ENCODE assay signal across 2 cellular contexts in the genomic region with DNA sequence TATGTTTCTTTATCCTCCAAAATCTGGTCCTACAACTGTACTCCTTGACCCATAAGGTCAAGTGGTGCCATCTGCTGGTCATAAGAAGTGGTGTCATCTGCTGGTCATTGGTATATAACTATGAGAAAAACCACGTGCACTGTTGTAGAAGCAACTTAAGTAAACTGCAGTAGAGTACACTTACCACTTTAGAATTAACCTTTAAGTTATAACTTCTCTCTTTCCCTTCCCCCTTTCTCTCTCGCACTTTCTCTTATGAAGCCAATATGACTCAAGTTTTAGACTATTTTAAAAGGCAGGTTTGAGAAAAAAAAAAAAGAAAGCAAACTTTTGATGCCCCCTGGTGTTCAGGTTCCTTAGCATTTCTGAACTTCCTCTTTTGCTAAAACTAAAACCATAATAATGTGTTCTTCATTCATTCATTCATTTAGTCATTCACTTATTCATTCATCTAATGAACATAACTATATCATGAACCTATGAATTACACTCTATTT.
TF ChIP-seq lines count a peak whose summit lies in the region.

No MANE protein-coding gene starts in this region.

TF ChIP-seq in HEK293, 187 proteins besides CTCF, POLR2A, EP300 and RAD21 (continued from another document):
- TF ChIP-seq, protein P1, sequence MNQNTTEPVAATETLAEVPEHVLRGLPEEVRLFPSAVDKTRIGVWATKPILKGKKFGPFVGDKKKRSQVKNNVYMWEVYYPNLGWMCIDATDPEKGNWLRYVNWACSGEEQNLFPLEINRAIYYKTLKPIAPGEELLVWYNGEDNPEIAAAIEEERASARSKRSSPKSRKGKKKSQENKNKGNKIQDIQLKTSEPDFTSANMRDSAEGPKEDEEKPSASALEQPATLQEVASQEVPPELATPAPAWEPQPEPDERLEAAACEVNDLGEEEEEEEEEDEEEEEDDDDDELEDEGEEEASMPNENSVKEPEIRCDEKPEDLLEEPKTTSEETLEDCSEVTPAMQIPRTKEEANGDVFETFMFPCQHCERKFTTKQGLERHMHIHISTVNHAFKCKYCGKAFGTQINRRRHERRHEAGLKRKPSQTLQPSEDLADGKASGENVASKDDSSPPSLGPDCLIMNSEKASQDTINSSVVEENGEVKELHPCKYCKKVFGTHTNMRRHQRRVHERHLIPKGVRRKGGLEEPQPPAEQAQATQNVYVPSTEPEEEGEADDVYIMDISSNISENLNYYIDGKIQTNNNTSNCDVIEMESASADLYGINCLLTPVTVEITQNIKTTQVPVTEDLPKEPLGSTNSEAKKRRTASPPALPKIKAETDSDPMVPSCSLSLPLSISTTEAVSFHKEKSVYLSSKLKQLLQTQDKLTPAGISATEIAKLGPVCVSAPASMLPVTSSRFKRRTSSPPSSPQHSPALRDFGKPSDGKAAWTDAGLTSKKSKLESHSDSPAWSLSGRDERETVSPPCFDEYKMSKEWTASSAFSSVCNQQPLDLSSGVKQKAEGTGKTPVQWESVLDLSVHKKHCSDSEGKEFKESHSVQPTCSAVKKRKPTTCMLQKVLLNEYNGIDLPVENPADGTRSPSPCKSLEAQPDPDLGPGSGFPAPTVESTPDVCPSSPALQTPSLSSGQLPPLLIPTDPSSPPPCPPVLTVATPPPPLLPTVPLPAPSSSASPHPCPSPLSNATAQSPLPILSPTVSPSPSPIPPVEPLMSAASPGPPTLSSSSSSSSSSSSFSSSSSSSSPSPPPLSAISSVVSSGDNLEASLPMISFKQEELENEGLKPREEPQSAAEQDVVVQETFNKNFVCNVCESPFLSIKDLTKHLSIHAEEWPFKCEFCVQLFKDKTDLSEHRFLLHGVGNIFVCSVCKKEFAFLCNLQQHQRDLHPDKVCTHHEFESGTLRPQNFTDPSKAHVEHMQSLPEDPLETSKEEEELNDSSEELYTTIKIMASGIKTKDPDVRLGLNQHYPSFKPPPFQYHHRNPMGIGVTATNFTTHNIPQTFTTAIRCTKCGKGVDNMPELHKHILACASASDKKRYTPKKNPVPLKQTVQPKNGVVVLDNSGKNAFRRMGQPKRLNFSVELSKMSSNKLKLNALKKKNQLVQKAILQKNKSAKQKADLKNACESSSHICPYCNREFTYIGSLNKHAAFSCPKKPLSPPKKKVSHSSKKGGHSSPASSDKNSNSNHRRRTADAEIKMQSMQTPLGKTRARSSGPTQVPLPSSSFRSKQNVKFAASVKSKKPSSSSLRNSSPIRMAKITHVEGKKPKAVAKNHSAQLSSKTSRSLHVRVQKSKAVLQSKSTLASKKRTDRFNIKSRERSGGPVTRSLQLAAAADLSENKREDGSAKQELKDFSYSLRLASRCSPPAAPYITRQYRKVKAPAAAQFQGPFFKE (tag by site-specific recombination; IDR thresholded peaks at IDR 0.05; ENCODE audit: borderline replicate concordance) = no peak

TF ChIP-seq in GM12878, 131 proteins besides CTCF, POLR2A, EP300 and RAD21 (continued from another document):
- TF ChIP-seq, protein P2, sequence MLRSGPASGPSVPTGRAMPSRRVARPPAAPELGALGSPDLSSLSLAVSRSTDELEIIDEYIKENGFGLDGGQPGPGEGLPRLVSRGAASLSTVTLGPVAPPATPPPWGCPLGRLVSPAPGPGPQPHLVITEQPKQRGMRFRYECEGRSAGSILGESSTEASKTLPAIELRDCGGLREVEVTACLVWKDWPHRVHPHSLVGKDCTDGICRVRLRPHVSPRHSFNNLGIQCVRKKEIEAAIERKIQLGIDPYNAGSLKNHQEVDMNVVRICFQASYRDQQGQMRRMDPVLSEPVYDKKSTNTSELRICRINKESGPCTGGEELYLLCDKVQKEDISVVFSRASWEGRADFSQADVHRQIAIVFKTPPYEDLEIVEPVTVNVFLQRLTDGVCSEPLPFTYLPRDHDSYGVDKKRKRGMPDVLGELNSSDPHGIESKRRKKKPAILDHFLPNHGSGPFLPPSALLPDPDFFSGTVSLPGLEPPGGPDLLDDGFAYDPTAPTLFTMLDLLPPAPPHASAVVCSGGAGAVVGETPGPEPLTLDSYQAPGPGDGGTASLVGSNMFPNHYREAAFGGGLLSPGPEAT (IDR thresholded peaks at IDR 0.05; ENCODE audit: low read depth) = 0 out of 2 replicates have a peak, but pooled peaks have one; percentile 45
- TF ChIP-seq, protein P3, sequence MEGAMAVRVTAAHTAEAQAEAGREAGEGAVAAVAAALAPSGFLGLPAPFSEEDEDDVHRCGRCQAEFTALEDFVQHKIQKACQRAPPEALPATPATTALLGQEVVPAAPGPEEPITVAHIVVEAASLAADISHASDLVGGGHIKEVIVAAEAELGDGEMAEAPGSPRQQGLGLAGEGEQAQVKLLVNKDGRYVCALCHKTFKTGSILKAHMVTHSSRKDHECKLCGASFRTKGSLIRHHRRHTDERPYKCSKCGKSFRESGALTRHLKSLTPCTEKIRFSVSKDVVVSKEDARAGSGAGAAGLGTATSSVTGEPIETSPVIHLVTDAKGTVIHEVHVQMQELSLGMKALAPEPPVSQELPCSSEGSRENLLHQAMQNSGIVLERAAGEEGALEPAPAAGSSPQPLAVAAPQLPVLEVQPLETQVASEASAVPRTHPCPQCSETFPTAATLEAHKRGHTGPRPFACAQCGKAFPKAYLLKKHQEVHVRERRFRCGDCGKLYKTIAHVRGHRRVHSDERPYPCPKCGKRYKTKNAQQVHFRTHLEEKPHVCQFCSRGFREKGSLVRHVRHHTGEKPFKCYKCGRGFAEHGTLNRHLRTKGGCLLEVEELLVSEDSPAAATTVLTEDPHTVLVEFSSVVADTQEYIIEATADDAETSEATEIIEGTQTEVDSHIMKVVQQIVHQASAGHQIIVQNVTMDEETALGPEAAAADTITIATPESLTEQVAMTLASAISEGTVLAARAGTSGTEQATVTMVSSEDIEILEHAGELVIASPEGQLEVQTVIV (IDR thresholded peaks at IDR 0.05; ENCODE audit: borderline replicate concordance, partially characterized antibody) = no peak
- no peak for TF ChIP-seq NR2C1 (IDR thresholded peaks at IDR 0.05)
TF ChIP-seq in GM12878: peak in this region for 11.
